8 cellular contexts compared by ENCODE assay signal in genomic region chr10:110547139-110547761, GRCh38. TPM values are rescaled to one million over a fixed set of nuclear protein-coding genes. Genes with fewer than 3 reads are reported as not detected.
DNase-seq lines count a peak whose midpoint lies in the region; ATAC-seq, FAIRE-seq and TF ChIP-seq lines count a peak whose summit lies in the region.

No MANE protein-coding gene starts in this region.

- H3K4me3 Mint-ChIP-seq in H9, result no peak overlapping the region

- dilution Hi-C loops in keratinocyte (cut with MboI; ENCODE audit: extremely low pct_ligation_motif_present, low sequenced_read_pairs), result no loop called here

- H2BK5ac ChIP-seq in H9 (ENCODE audit: insufficient read length, low read length), result no peak overlapping the region

- H3K4ac ChIP-seq in H9 (ENCODE audit: low read depth, low read length), result no peak overlapping the region

- in situ Hi-C loops in K562 (cut with MboI), result loop anchor here (25.0 kb wide), 1 partner anchor 410 kb away; no protein-coding TSS in a partner anchor

- no peak overlapping the region for H3T11ph ChIP-seq in H9 (ENCODE audit: low read length)

- no peak overlapping the region for H4K91ac ChIP-seq in H9 (ENCODE audit: insufficient read length, low read depth, low read length)

- H3K27me3 Mint-ChIP-seq in H9 (ENCODE audit: low read depth), result no peaks in the 10 kb centered on the region; the same call in none of the 2 replicates

- H3K9me3 ChIP-seq in H9 (ENCODE audit: control insufficient read depth, low read depth, low read length), result no peaks in the 10 kb centered on the region
- H3K9me3 ChIP-seq in K562 (replicated peaks; ENCODE audit: control insufficient read depth, insufficient read depth, low read depth, low read length), result no peaks in the 10 kb centered on the region
- no peaks in the 10 kb centered on the region for H3K9me3 ChIP-seq in keratinocyte (ENCODE audit: control insufficient read depth, low read depth, low read length)
- H3K9me3 ChIP-seq in thyroid gland, result no peaks in the 10 kb centered on the region

- H3K4me1 ChIP-seq in H9 (ENCODE audit: insufficient read depth, low read length) (no peaks in the 10 kb centered on the region), K562 (replicated peaks in 1 of 2; ENCODE audit: control insufficient read depth in 2 of 2, insufficient read depth in 2 of 2, low read length in 2 of 2) (no peaks in the 10 kb centered on the region), keratinocyte (ENCODE audit: control insufficient read depth, extremely low read depth, insufficient read depth, low read length) (no peaks in the 10 kb centered on the region), thyroid gland (no peaks in the 10 kb centered on the region)

- WGBS in H9 (ENCODE audit: extremely low coverage, insufficient read length, low lambda C conversion rate), result no CpG with 5 or more reads among the region's 8 CpGs
- WGBS in K562 (ENCODE audit: insufficient coverage, low coverage, missing lambda C conversion rate), result 0% methylated on average over 8 of the region's 8 CpGs
- 12% methylated on average over 8 of the region's 8 CpGs for WGBS in thyroid gland, 2 donors

- H4K20me1 ChIP-seq in H9 (ENCODE audit: control insufficient read depth, insufficient read depth, insufficient read length), result no peaks in the 10 kb centered on the region
- H4K20me1 ChIP-seq in K562 (replicated peaks; ENCODE audit: control insufficient read depth, insufficient read depth, low read length), result no peaks in the 10 kb centered on the region
- no peaks in the 10 kb centered on the region for H4K20me1 ChIP-seq in keratinocyte (ENCODE audit: control insufficient read depth, extremely low read depth, insufficient read depth, low read length)

- H2BK120ac ChIP-seq in H9 (ENCODE audit: low read depth, low read length, poor library complexity, severe bottlenecking), result no peak overlapping the region

- TF ChIP-seq POLR2A in K562 (conservative IDR thresholded peaks at IDR 0.05) (no peak), thyroid gland (IDR thresholded peaks at IDR 0.05) (no peak)

- ATAC-seq in K562, result peak; percentile 75
- ATAC-seq in GM18909 (IDR thresholded peaks at IDR 0.05; ENCODE audit: poor library complexity, unreplicated experiment), result no peak

- intact Hi-C loops in K562 (cut with micrococcal nuclease) (loop anchor here (1.0 kb wide), 2 partner anchors 193 to 236 kb away; no protein-coding TSS in a partner anchor), thyroid gland (cut with DNase I) (loop anchor here (5.0 kb wide), 1 partner anchor 195 kb away; no protein-coding TSS in a partner anchor)

- no peak overlapping the region for H2AFZ ChIP-seq in H9 (ENCODE audit: low read length)
- no peak overlapping the region for H2AFZ ChIP-seq in K562 (ENCODE audit: low read depth, low read length)
- no peak overlapping the region for H2AFZ ChIP-seq in keratinocyte (ENCODE audit: control insufficient read depth, low read length)

- TF ChIP-seq CTCF in H9 (conservative IDR thresholded peaks at IDR 0.05), result peak; percentile 87
- TF ChIP-seq CTCF in K562 (IDR thresholded peaks at IDR 0.05 in 2 of 3, conservative IDR thresholded peaks at IDR 0.05 in 1 of 3; ENCODE audit: insufficient read depth in 2 of 3, low read depth in 1 of 3, low read length in 3 of 3), result peak; percentile 61 to 77 (median 67)
- peak; percentile 62 to 65 (median 64) for TF ChIP-seq CTCF in keratinocyte (optimal IDR thresholded peaks at IDR 0.05 in 1 of 3, IDR thresholded peaks at IDR 0.05 in 1 of 3, conservative IDR thresholded peaks at IDR 0.05 in 1 of 3; ENCODE audit: extremely low read depth in 1 of 3, insufficient read depth in 2 of 3, low read length in 3 of 3)
- TF ChIP-seq CTCF in thyroid gland (IDR thresholded peaks at IDR 0.05), result peak; percentile 56 to 82 (median 76)

- no peak overlapping the region for H3K23ac ChIP-seq in H9 (ENCODE audit: insufficient read length, low read depth, low read length)

- no peaks in the 10 kb centered on the region for H3K23me2 ChIP-seq in H9 (ENCODE audit: insufficient read length, low read depth, low read length, poor library complexity, severe bottlenecking)

- no peak overlapping the region for H2BK12ac ChIP-seq in H9 (ENCODE audit: insufficient read length, low read depth, low read length)

- H3K36me3 Mint-ChIP-seq in H9 (ENCODE audit: insufficient read depth in 1 of 3, low read depth in 3 of 3), result no peaks in the 10 kb centered on the region; a peak in 1 of 7 replicates

- H3K4me2 ChIP-seq in H9 (ENCODE audit: insufficient read depth, insufficient read length, low read length) (no peak overlapping the region), K562 (ENCODE audit: insufficient read depth, low read length) (no peak overlapping the region), keratinocyte (ENCODE audit: control insufficient read depth, extremely low read depth, insufficient read depth, low read depth, low read length) (no peak overlapping the region)

- H3K9me1 ChIP-seq in K562 (ENCODE audit: control insufficient read depth, insufficient read depth, low read length), result no peaks in the 10 kb centered on the region
- H3K9me1 ChIP-seq in keratinocyte (ENCODE audit: control insufficient read depth, extremely low read depth, insufficient read depth, low read length), result no peaks in the 10 kb centered on the region

- DNase-seq in DMS 273 (lab: John Stamatoyannopoulos, UW; ENCODE audit: unreplicated experiment) (peak; percentile 72), DMS 273 treated with DMSO at 0.1 percent for 48 hours (lab: John Stamatoyannopoulos, UW) (no peak), H9 (no peak), NCI-H460 (ENCODE audit: extremely low read depth, low read depth) (peak; percentile 58), K562 (ENCODE audit: extremely low read depth in 1 of 4, low spot score in 3 of 4) (peak; percentile 54 to 57 (median 55)), keratinocyte (ENCODE audit: low read depth, low spot score) (no peak), thyroid gland (no peak)

- no peak overlapping the region for H3K9ac ChIP-seq in H9 (ENCODE audit: extremely low read depth, insufficient read length, low read length)
- no peak overlapping the region for H3K9ac ChIP-seq in K562 (ENCODE audit: insufficient read depth in 1 of 2, low read depth in 2 of 2, low read length in 2 of 2)
- no peak overlapping the region for H3K9ac ChIP-seq in keratinocyte (ENCODE audit: control insufficient read depth, extremely low read depth, insufficient read depth, low read length)

- no peak overlapping the region for H2AK5ac ChIP-seq in H9 (ENCODE audit: insufficient read length, low read length)

- H3K4me3 ChIP-seq in K562 (no peak overlapping the region), keratinocyte (ENCODE audit: control insufficient read depth in 2 of 3, extremely low read depth in 1 of 3, insufficient read depth in 2 of 3, low read depth in 1 of 3, low read length in 3 of 3) (no peak overlapping the region), thyroid gland (replicated peaks in 1 of 3) (no peak overlapping the region)

- H3K14ac ChIP-seq in H9 (ENCODE audit: insufficient read depth, low read length), result no peak overlapping the region

- CTCF ChIA-PET in K562 (lab: Yijun Ruan, JAX; ENCODE audit: low intra/inter-chr PET ratio), result interaction anchor here (0.6 to 1.8 kb wide), 5 partner anchors 9 to 240 kb away, joined by 3 to 10 read pairs (median 3); no protein-coding TSS in a partner anchor

- no peak overlapping the region for H2BK20ac ChIP-seq in H9 (ENCODE audit: low read depth, low read length, poor library complexity, severe bottlenecking)

- H3K36me3 ChIP-seq in K562 (ENCODE audit: control insufficient read depth, insufficient read depth, low read length) (no peaks in the 10 kb centered on the region), keratinocyte (ENCODE audit: control insufficient read depth in 2 of 2, extremely low read depth in 1 of 2, insufficient read depth in 2 of 2, low read length in 2 of 2) (no peaks in the 10 kb centered on the region), thyroid gland (no peaks in the 10 kb centered on the region)

- H3K27ac Mint-ChIP-seq in H9, result no peak overlapping the region

- no peak overlapping the region for H4K5ac ChIP-seq in H9 (ENCODE audit: insufficient read length, low read depth, low read length)

- H3K79me2 ChIP-seq in H9 (ENCODE audit: insufficient read depth, low read length), result no peaks in the 10 kb centered on the region
- H3K79me2 ChIP-seq in K562 (ENCODE audit: control insufficient read depth, insufficient read depth, low read length), result no peaks in the 10 kb centered on the region
- H3K79me2 ChIP-seq in keratinocyte (ENCODE audit: control insufficient read depth, insufficient read depth, low read length), result no peaks in the 10 kb centered on the region

- no peak overlapping the region for H2BK15ac ChIP-seq in H9 (ENCODE audit: low read depth, low read length)

- FAIRE-seq in K562 (lab: Jason Lieb, UNC) (peak; percentile 96), keratinocyte (lab: Jason Lieb, UNC) (peak; percentile 78)

- H3K9me3 Mint-ChIP-seq in H9, result no peaks in the 10 kb centered on the region

- no peaks in the 10 kb centered on the region for H3K79me1 ChIP-seq in H9 (ENCODE audit: insufficient read depth, low read depth, low read length, poor library complexity, severe bottlenecking)

- H3K4me1 Mint-ChIP-seq in H9, result peaks cover 6 to 9% of the 10 kb centered on the region in 2 experiments

- BruUV-seq in K562 (replicated peaks; lab: Mats Ljungman, UMichigan), result no TSS peak

- no peak overlapping the region for H4K8ac ChIP-seq in H9 (replicated peaks; ENCODE audit: insufficient read length, low read depth, low read length)

- H3K27ac ChIP-seq in H9 (ENCODE audit: insufficient read length, low read depth, low read length) (no peak overlapping the region), K562 (ENCODE audit: extremely low read depth, low read depth, low read length) (no peak overlapping the region), keratinocyte (ENCODE audit: control insufficient read depth, insufficient read depth, low read length) (no peak overlapping the region), thyroid gland (no peak overlapping the region)

- no peak for TF ChIP-seq EP300 in K562 (IDR thresholded peaks at IDR 0.05; ENCODE audit: low read length)

- no peaks in the 10 kb centered on the region for H3K27me3 ChIP-seq in H9 (ENCODE audit: insufficient read depth, low read length)
- H3K27me3 ChIP-seq in K562 (ENCODE audit: control insufficient read depth in 2 of 2, insufficient read depth in 2 of 2, low read length in 2 of 2), result no peaks in the 10 kb centered on the region; a peak in 2 of 5 replicates
- H3K27me3 ChIP-seq in keratinocyte (ENCODE audit: control insufficient read depth, extremely low read depth, insufficient read depth, low read length), result no peaks in the 10 kb centered on the region
- no peaks in the 10 kb centered on the region for H3K27me3 ChIP-seq in thyroid gland

- POLR2A ChIA-PET in K562 (lab: Yijun Ruan, JAX), result interaction anchor here (0.9 kb wide), 1 partner anchor 194 kb away, joined by 6 read pairs; no protein-coding TSS in a partner anchor

- peak; percentile 70 to 82 for TF ChIP-seq RAD21 in K562 (CRISPR knock-in tag; conservative IDR thresholded peaks at IDR 0.05 in 1 of 2, IDR thresholded peaks at IDR 0.05 in 1 of 2)

- no peak overlapping the region for H3K56ac ChIP-seq in H9 (ENCODE audit: insufficient read length, low read depth, low read length)

- H3K18ac ChIP-seq in H9 (ENCODE audit: insufficient read length, low read depth, low read length), result no peak overlapping the region

RNA-seq across cellular contexts. Expression of gene SMC3, which starts 20.2 kb away (rescaled TPM):
- total RNA-seq in H9 (2021) (80.6 and 82.4 TPM in 2 replicates), K562 (2014; rRNA removed) (25.7 and 32.0 TPM in 2 replicates), K562 (2014; rRNA removed; fragmentation: Illumina TruSeq; extraction: Trizol) (60.9 and 72.4 TPM in 2 replicates), K562 (2015; rRNA removed; fragmentation: Illumina TruSeq; extraction: Trizol) (57.2 and 61.5 TPM in 2 replicates), K562 (2021) (35.1 and 42.0 TPM in 2 replicates), thyroid gland (10 to 100 TPM; 28.5 to 38.2 (median 30.8) TPM)
- total RNA-seq in NCI-H460 (2014; rRNA removed; shearing (Covaris generic)), result 41.8 and 52.3 TPM in 2 replicates
- polyA plus RNA-seq in NCI-H460 (2014; cell fraction: nucleus; rRNA removed), result 30.8 and 34.9 TPM in 2 replicates
- 3.4 and 23.8 TPM in 2 replicates for total RNA-seq in K562 (2011; cell fraction: chromatin; rRNA removed; ENCODE audit: low replicate concordance)
- 2.0 and 2.6 TPM in 2 replicates for total RNA-seq in K562 (2011; cell fraction: nucleolus; rRNA removed)
- total RNA-seq in K562 (2011; cell fraction: nucleoplasm; rRNA removed), result 6.0 and 6.1 TPM in 2 replicates
- polyA plus RNA-seq in K562 (2011; rRNA removed) (16.2 and 21.4 TPM in 2 replicates), K562 (2014; fragmentation: Illumina TruSeq; extraction: Trizol) (52.7 and 62.6 TPM in 2 replicates), K562 (2014; fragmentation: Nextera tagmentation; extraction: Ambion mirVana) (10 to 100 TPM; 21.3 to 24.5 TPM), K562 (2014; rRNA removed) (31.6 and 39.3 TPM in 2 replicates), keratinocyte (6.2 to 16.3 TPM (median 12.2 TPM) in 3 replicates)
- 2.8 and 6.6 TPM in 2 replicates for polyA plus RNA-seq in K562 (2011; cell fraction: cytosol; rRNA removed)
- 5.5 and 7.9 TPM in 2 replicates for polyA plus RNA-seq in K562 (2011; cell fraction: nucleus; rRNA removed)
- 31.6 and 34.7 TPM in 2 replicates for polyA plus RNA-seq in K562 (2012)
- polyA minus RNA-seq in K562 (2011; rRNA and poly(A)+ RNA removed), result 25.1 and 30.5 TPM in 2 replicates
- polyA minus RNA-seq in K562 (2011; cell fraction: cytosol; rRNA and poly(A)+ RNA removed), result 13.5 and 14.9 TPM in 2 replicates
- 4.4 and 10.4 TPM in 2 replicates for polyA minus RNA-seq in K562 (2011; cell fraction: nucleus; rRNA and poly(A)+ RNA removed)
- 76.4 TPM for polyA plus RNA-seq in keratinocyte (2011; ENCODE audit: low read depth)
- polyA plus RNA-seq in keratinocyte (2011; cell fraction: cytosol; rRNA removed), result 6.2 and 9.8 TPM in 2 replicates
- polyA plus RNA-seq in keratinocyte (2011; cell fraction: nucleus; rRNA removed), result 9.5 and 17.2 TPM in 2 replicates
- 15.1 and 21.7 TPM in 2 replicates for polyA plus RNA-seq in keratinocyte (2012; ENCODE audit: low replicate concordance)
- 1.8 to 8.1 TPM (median 2.2 TPM) in 3 replicates for polyA minus RNA-seq in keratinocyte
- 6.1 TPM for polyA minus RNA-seq in keratinocyte (2011; cell fraction: cytosol; rRNA and poly(A)+ RNA removed)
- polyA minus RNA-seq in keratinocyte (2011; cell fraction: nucleus; rRNA and poly(A)+ RNA removed), result 4.3 and 7.1 TPM in 2 replicates

RNA-seq across cellular contexts. Expression of gene DUSP5, which starts 49.5 kb away (rescaled TPM):
- total RNA-seq in H9 (2021) (29.3 and 29.4 TPM in 2 replicates), K562 (2014; rRNA removed) (1.4 and 2.8 TPM in 2 replicates), K562 (2014; rRNA removed; fragmentation: Illumina TruSeq; extraction: Trizol) (2.2 and 2.3 TPM in 2 replicates), K562 (2015; rRNA removed; fragmentation: Illumina TruSeq; extraction: Trizol) (2.0 and 2.4 TPM in 2 replicates), K562 (2021) (3.4 and 3.5 TPM in 2 replicates), thyroid gland (10 to 100 TPM in 1 of 4 donors, 1 to 10 TPM in 3; 2.1 to 14.2 (median 7.1) TPM)
- total RNA-seq in NCI-H460 (2014; rRNA removed; shearing (Covaris generic)), result 73.6 and 74.9 TPM in 2 replicates
- polyA plus RNA-seq in NCI-H460 (2014; cell fraction: nucleus; rRNA removed), result 26.8 and 31.7 TPM in 2 replicates
- 4.3 and 7.9 TPM in 2 replicates for total RNA-seq in K562 (2011; cell fraction: chromatin; rRNA removed; ENCODE audit: low replicate concordance)
- 4.7 and 6.2 TPM in 2 replicates for total RNA-seq in K562 (2011; cell fraction: nucleolus; rRNA removed)
- 3.0 and 4.0 TPM in 2 replicates for total RNA-seq in K562 (2011; cell fraction: nucleoplasm; rRNA removed)
- polyA plus RNA-seq in K562 (2011; rRNA removed) (2.5 and 3.4 TPM in 2 replicates), K562 (2014; fragmentation: Illumina TruSeq; extraction: Trizol) (2.4 TPM in 2 replicates), K562 (2014; fragmentation: Nextera tagmentation; extraction: Ambion mirVana) (under 1 TPM; 0.49 to 0.71 TPM), K562 (2014; rRNA removed) (1.5 and 1.9 TPM in 2 replicates), keratinocyte (38.0 to 55.5 TPM (median 49.6 TPM) in 3 replicates)
- polyA plus RNA-seq in K562 (2011; cell fraction: cytosol; rRNA removed), result 2.9 and 4.8 TPM in 2 replicates
- polyA plus RNA-seq in K562 (2011; cell fraction: nucleus; rRNA removed), result 3.3 and 6.1 TPM in 2 replicates
- polyA plus RNA-seq in K562 (2012), result 4.0 and 6.8 TPM in 2 replicates
- polyA minus RNA-seq in K562 (2011; rRNA and poly(A)+ RNA removed), result 5.1 and 10.5 TPM in 2 replicates
- 5.7 and 12.0 TPM in 2 replicates for polyA minus RNA-seq in K562 (2011; cell fraction: cytosol; rRNA and poly(A)+ RNA removed)
- polyA minus RNA-seq in K562 (2011; cell fraction: nucleus; rRNA and poly(A)+ RNA removed), result 3.2 and 4.7 TPM in 2 replicates
- 22.8 TPM for polyA plus RNA-seq in keratinocyte (2011; ENCODE audit: low read depth)
- polyA plus RNA-seq in keratinocyte (2011; cell fraction: cytosol; rRNA removed), result 41.9 and 45.2 TPM in 2 replicates
- polyA plus RNA-seq in keratinocyte (2011; cell fraction: nucleus; rRNA removed), result 50.2 and 50.3 TPM in 2 replicates
- 33.6 and 62.0 TPM in 2 replicates for polyA plus RNA-seq in keratinocyte (2012; ENCODE audit: low replicate concordance)
- polyA minus RNA-seq in keratinocyte, result 95.1 to 130 TPM (median 126 TPM) in 3 replicates
- polyA minus RNA-seq in keratinocyte (2011; cell fraction: cytosol; rRNA and poly(A)+ RNA removed), result 115 TPM
- polyA minus RNA-seq in keratinocyte (2011; cell fraction: nucleus; rRNA and poly(A)+ RNA removed), result 42.7 and 55.8 TPM in 2 replicates

Comparison
In these comparisons a context has a peak if more than half of its experiments do, and no peak if none do; other contexts are left out.
1. DNase-seq: peak in DMS 273 (single experiment), NCI-H460 (single experiment) and K562 (4 of 4); none in DMS 273 treated with DMSO at 0.1 percent for 48 hours (single experiment), H9 (single experiment), keratinocyte (single experiment) and thyroid gland (0 of 2).
2. Peak in every context shown above with its lines, with median percentiles within 50 percentile points of each other: CTCF ChIP-seq.